10 cellular contexts compared by ENCODE assay signal in genomic region chr10:73932625-73933112, GRCh38. TPM values are rescaled to one million over a fixed set of nuclear protein-coding genes. Genes with fewer than 3 reads are reported as not detected.
DNase-seq lines count a peak whose midpoint lies in the region; ATAC-seq and TF ChIP-seq lines count a peak whose summit lies in the region.
"Had no signal": no experiment of that assay in that cellular context is flagged by ENCODE, and none has a peak within 500 bp of the region (broad histone marks: within the 10 kb centered on the region; RNA-seq: fewer than 3 reads in every experiment).

No MANE protein-coding gene starts in this region.

- no peaks in the 10 kb centered on the region for H3K27me3 ChIP-seq in PC-9 (ENCODE audit: insufficient read depth, low read depth)
- no peaks in the 10 kb centered on the region for H3K27me3 ChIP-seq in mesenchymal stem cell (ENCODE audit: control insufficient read depth in 1 of 2, insufficient read depth in 1 of 2, low read length in 2 of 2)

- no peaks in the 10 kb centered on the region for H3K9me3 Mint-ChIP-seq in osteocyte (ENCODE audit: unreplicated experiment)
- H3K9me3 Mint-ChIP-seq in WTC11 = no peaks in the 10 kb centered on the region

- no peaks in the 10 kb centered on the region for H3K9me2 ChIP-seq in PC-9 (ENCODE audit: insufficient read depth)

- peak overlapping the region in 1 of 2 experiments; percentile 51 for H2BK12ac ChIP-seq in mesenchymal stem cell (ENCODE audit: low read length in 2 of 2)

- peaks cover 23% of the 10 kb centered on the region for H3F3A ChIP-seq in PC-9 (ENCODE audit: insufficient read depth, low read depth)

- peak overlapping the region; percentile 71 for H2AK5ac ChIP-seq in mesenchymal stem cell (ENCODE audit: low read length, severe bottlenecking)

- POLR2A ChIA-PET in PC-9 (lab: Charles Lee; ENCODE audit: unreplicated experiment) (interaction anchor here (0.6 to 1.9 kb wide), 9 partner anchors 13 to 1123 kb away, joined by 3 to 15 read pairs (median 4); partner anchors contain the start of gene VCL), WTC11 (lab: Charles Lee) (interaction anchor here (0.9 kb wide), 1 partner anchor 8 kb away, joined by 3 read pairs; no protein-coding TSS in a partner anchor)

- no peak overlapping the region for H4K91ac ChIP-seq in mesenchymal stem cell (ENCODE audit: low read length)

- no peak overlapping the region for H3K18ac ChIP-seq in mesenchymal stem cell (ENCODE audit: low read depth in 1 of 2, low read length in 2 of 2)

- no peak overlapping the region for H3K14ac ChIP-seq in mesenchymal stem cell (ENCODE audit: low read length in 2 of 2)

- H3K4me3 Mint-ChIP-seq in osteocyte (ENCODE audit: unreplicated experiment) = no peak overlapping the region
- no peak overlapping the region for H3K4me3 Mint-ChIP-seq in WTC11

- no peak overlapping the region for H3K23ac ChIP-seq in mesenchymal stem cell (ENCODE audit: low read length in 2 of 2)

- H2AFZ ChIP-seq in PC-9 = no peak overlapping the region
- H2AFZ ChIP-seq in mesenchymal stem cell (ENCODE audit: low read depth, low read length) = no peak overlapping the region

- H2BK15ac ChIP-seq in mesenchymal stem cell (ENCODE audit: low read depth, poor library complexity, severe bottlenecking) = no peak overlapping the region

- no peaks in the 10 kb centered on the region for H3K79me1 ChIP-seq in mesenchymal stem cell (replicated peaks; ENCODE audit: low read length, poor library complexity, severe bottlenecking)

- peak overlapping the region; percentile 97 for H3K27ac ChIP-seq in PC-9
- no peak overlapping the region for H3K27ac ChIP-seq in mesenchymal stem cell (ENCODE audit: low read length, poor library complexity, severe bottlenecking)

- CTCF ChIA-PET in PC-9 (lab: Charles Lee) = interaction anchor here (0.5 to 1.9 kb wide), 6 partner anchors 8 to 1614 kb away, joined by 3 to 11 read pairs (median 6); no protein-coding TSS in a partner anchor
- CTCF ChIA-PET in WTC11 (lab: Charles Lee) = interaction anchor here (1.5 to 2.1 kb wide), 2 partner anchors 8 to 53 kb away, joined by 6 to 9 read pairs; no protein-coding TSS in a partner anchor

- peak; percentile 33 for ATAC-seq in HG02588 (IDR thresholded peaks at IDR 0.05; ENCODE audit: unreplicated experiment)
- ATAC-seq in WTC11 = no peak
- ATAC-seq: left lobe of liver had no signal

- H4K8ac ChIP-seq in mesenchymal stem cell (ENCODE audit: low read length) = no peak overlapping the region

- H3K27ac Mint-ChIP-seq in osteocyte (ENCODE audit: unreplicated experiment) = no peak overlapping the region
- H3K27ac Mint-ChIP-seq in WTC11 = no peak overlapping the region

- H2BK120ac ChIP-seq in mesenchymal stem cell (ENCODE audit: low read depth, low read length) = no peak overlapping the region

- H3K9me3 ChIP-seq in ES-I3 (ENCODE audit: control insufficient read depth, insufficient read depth, low read length) (no peaks in the 10 kb centered on the region), PC-9 (ENCODE audit: insufficient read depth, low read depth) (no peaks in the 10 kb centered on the region), mesenchymal stem cell (ENCODE audit: control insufficient read depth, low read length) (no peaks in the 10 kb centered on the region)

- no peaks in the 10 kb centered on the region for H4K20me1 ChIP-seq in PC-9 (ENCODE audit: insufficient read depth)

- H2BK5ac ChIP-seq in mesenchymal stem cell (ENCODE audit: low read depth, low read length, poor library complexity, severe bottlenecking) = no peak overlapping the region

- H3K4ac ChIP-seq in mesenchymal stem cell (ENCODE audit: low read depth in 1 of 2, low read length in 2 of 2) = no peak overlapping the region

- WGBS in mesenchymal stem cell = 100% methylated on average over 1 of the region's 6 CpGs

- no peaks in the 10 kb centered on the region for H3K36me3 ChIP-seq in ES-I3 (ENCODE audit: insufficient read depth, low read length)
- no peaks in the 10 kb centered on the region for H3K36me3 ChIP-seq in PC-9 (ENCODE audit: low read depth)
- no peaks in the 10 kb centered on the region for H3K36me3 ChIP-seq in mesenchymal stem cell (ENCODE audit: control insufficient read depth in 1 of 2, insufficient read depth in 2 of 2, low read depth in 1 of 2, low read length in 2 of 2)

- intact Hi-C loops in PC-9 (cut with micrococcal nuclease; ENCODE audit: unreplicated experiment) = loop anchor here (1.0 kb wide), 3 partner anchors 23 to 44 kb away; no protein-coding TSS in a partner anchor

- H3K36me3 Mint-ChIP-seq in osteocyte (ENCODE audit: unreplicated experiment) (no peaks in the 10 kb centered on the region), WTC11 (no peaks in the 10 kb centered on the region)

- H3K9ac ChIP-seq in ES-I3 (ENCODE audit: low read depth, low read length) (peak overlapping the region; percentile 31; the same call in 1 of the 2 replicates), mesenchymal stem cell (ENCODE audit: low read length) (no peak overlapping the region)

- no peaks in the 10 kb centered on the region for H3K79me2 ChIP-seq in PC-9 (ENCODE audit: low read depth)

- H3K27me3 Mint-ChIP-seq in osteocyte (ENCODE audit: unreplicated experiment) = no peaks in the 10 kb centered on the region
- H3K27me3 Mint-ChIP-seq in WTC11 (ENCODE audit: low read depth) = no peaks in the 10 kb centered on the region; the same call in 1 of the 2 replicates

- TF ChIP-seq CTCF in PC-9 (conservative IDR thresholded peaks at IDR 0.05) = no peak
- no peak for TF ChIP-seq CTCF in osteocyte (IDR thresholded peaks at IDR 0.05)
- no peak for TF ChIP-seq CTCF in WTC11 (IDR thresholded peaks at IDR 0.05)

- H3K4me2 ChIP-seq in PC-9 (peak overlapping the region; percentile 62), mesenchymal stem cell (ENCODE audit: low read length, poor library complexity, severe bottlenecking) (no peak overlapping the region)

- no peak for DNase-seq in PC-9
- DNase-seq in mesenchymal stem cell = no peak
- DNase-seq in osteocyte (ENCODE audit: extremely low spot score, unreplicated experiment) = no peak
- DNase-seq in WTC11 (ENCODE audit: low spot score) = no peak
- DNase-seq in NCI-H2029 treated with DMSO at 0.1 percent for 48 hours (lab: John Stamatoyannopoulos, UW) = no peak
- DNase-seq in NCI-H1048 (lab: John Stamatoyannopoulos, UW) = no peak
- DNase-seq: OCI-M1 had no signal

- H3K4me1 ChIP-seq in ES-I3 (ENCODE audit: insufficient read depth, low read length) (peaks cover 24% of the 10 kb centered on the region), PC-9 (replicated peaks; ENCODE audit: insufficient read depth) (peaks cover 49% of the 10 kb centered on the region), mesenchymal stem cell (ENCODE audit: control insufficient read depth, insufficient read depth, low read depth, low read length) (peaks cover 9% of the 10 kb centered on the region)

- TSS peak; percentile 90 for BruUV-seq in PC-9 (replicated peaks; lab: Mats Ljungman, UMichigan)

- peaks cover 14% of the 10 kb centered on the region for H3K4me1 Mint-ChIP-seq in osteocyte (ENCODE audit: unreplicated experiment)
- H3K4me1 Mint-ChIP-seq in WTC11 = peaks cover 34% of the 10 kb centered on the region

- H3K4me3 ChIP-seq in PC-9 (no peak overlapping the region; the same call in 1 of the 2 replicates), mesenchymal stem cell (ENCODE audit: insufficient read depth in 1 of 2, low read depth in 1 of 2, low read length in 2 of 2) (no peak overlapping the region)

TF ChIP-seq in WTC11, 78 proteins besides CTCF, POLR2A, EP300 and RAD21 (continues in another document):
- no peak for TF ChIP-seq MLX (CRISPR knock-in tag; IDR thresholded peaks at IDR 0.05)
- TF ChIP-seq CREM (CRISPR knock-in tag; IDR thresholded peaks at IDR 0.05) = no peak
- no peak for TF ChIP-seq ZMAT4 (CRISPR knock-in tag; IDR thresholded peaks at IDR 0.05)
- no peak for TF ChIP-seq RORB (CRISPR knock-in tag; IDR thresholded peaks at IDR 0.05)
- TF ChIP-seq KAT7 (CRISPR knock-in tag; IDR thresholded peaks at IDR 0.05; ENCODE audit: borderline replicate concordance) = no peak
- TF ChIP-seq TEAD1 (CRISPR knock-in tag; IDR thresholded peaks at IDR 0.05) = no peak
- no peak for TF ChIP-seq ZNF219 (CRISPR knock-in tag; IDR thresholded peaks at IDR 0.05; ENCODE audit: borderline replicate concordance)
- TF ChIP-seq E2F1 (CRISPR knock-in tag; IDR thresholded peaks at IDR 0.05) = no peak
- no peak for TF ChIP-seq NFE2L1 (CRISPR knock-in tag; IDR thresholded peaks at IDR 0.05)
- no peak for TF ChIP-seq ZNF317 (CRISPR knock-in tag; IDR thresholded peaks at IDR 0.05; ENCODE audit: borderline replicate concordance, low read depth)
- TF ChIP-seq OVOL2 (CRISPR knock-in tag; IDR thresholded peaks at IDR 0.05; ENCODE audit: borderline replicate concordance) = no peak
- TF ChIP-seq NR1H2 (CRISPR knock-in tag; IDR thresholded peaks at IDR 0.05) = no peak

RNA-seq across cellular contexts. Expression of gene PLAU, which starts 21.7 kb away (rescaled TPM):
- total RNA-seq in PC-9 (2021) (90.3 and 94.9 TPM in 2 replicates), osteocyte (112 and 118 TPM in 2 replicates), WTC11 (2021) (15.0 to 18.0 TPM (median 16.2 TPM) in 3 replicates)
- polyA plus RNA-seq in mesenchymal stem cell (2013, experiment 1 of 2) = 1,126 TPM
- polyA plus RNA-seq in mesenchymal stem cell (2013, experiment 2 of 2) = 1,146 TPM

RNA-seq across cellular contexts. Expression of gene CAMK2G, which starts 58.3 kb away (rescaled TPM):
- total RNA-seq in PC-9 (2021) (125 and 147 TPM in 2 replicates), osteocyte (37.6 and 38.2 TPM in 2 replicates), WTC11 (2021) (34.9 to 39.9 TPM (median 34.9 TPM) in 3 replicates)
- 17.2 TPM for polyA plus RNA-seq in mesenchymal stem cell (2013, experiment 1 of 2)
- polyA plus RNA-seq in mesenchymal stem cell (2013, experiment 2 of 2) = 16.4 TPM
